In the genomic region with DNA sequence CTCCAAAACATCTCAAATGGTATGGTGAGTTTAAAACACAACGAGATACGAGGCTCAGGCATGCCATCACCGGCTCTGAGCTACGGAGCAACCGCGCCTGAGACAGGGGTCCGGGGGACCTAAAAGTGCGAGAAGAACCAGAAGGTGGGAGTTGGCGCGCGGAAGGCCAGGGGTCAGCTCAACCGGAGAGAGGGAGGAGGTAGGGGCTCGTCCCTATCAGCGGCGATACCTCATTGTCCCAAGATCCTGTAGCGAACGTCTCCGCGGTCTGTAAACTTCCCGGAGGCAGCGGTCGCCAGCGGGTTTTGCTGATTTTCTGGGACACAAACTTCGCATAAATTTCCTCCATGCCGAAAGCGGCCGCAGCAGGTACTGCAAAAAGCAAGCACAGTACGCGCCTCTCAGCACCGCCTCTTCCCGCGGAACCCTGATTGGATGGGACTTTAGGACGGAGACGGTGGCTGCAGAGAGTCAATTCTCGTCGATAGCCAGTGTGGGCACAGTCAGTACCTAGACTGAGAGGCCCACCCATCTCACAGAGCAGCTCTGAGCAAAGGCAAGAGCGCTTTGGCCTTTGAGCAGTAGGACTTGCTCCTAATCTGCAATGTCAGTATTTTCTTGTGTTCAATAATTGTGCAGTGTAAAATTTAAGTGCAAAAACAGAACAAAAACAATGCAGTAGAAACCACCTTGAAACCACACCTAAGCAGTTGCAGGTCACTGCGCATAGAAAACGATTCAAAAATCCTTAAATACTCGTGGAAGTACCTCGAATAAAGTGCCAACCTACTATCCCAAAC, we compare ENCODE assay signal across 8 cellular contexts. TPM values are rescaled to one million over a fixed set of nuclear protein-coding genes. Genes with fewer than 3 reads are reported as not detected.
A peak's percentile ranks its signal among the peaks of the same experiment; 100 is the strongest.
DNase-seq lines count a peak whose midpoint lies in the region; ATAC-seq and TF ChIP-seq lines count a peak whose summit lies in the region.

A gene with protein sequence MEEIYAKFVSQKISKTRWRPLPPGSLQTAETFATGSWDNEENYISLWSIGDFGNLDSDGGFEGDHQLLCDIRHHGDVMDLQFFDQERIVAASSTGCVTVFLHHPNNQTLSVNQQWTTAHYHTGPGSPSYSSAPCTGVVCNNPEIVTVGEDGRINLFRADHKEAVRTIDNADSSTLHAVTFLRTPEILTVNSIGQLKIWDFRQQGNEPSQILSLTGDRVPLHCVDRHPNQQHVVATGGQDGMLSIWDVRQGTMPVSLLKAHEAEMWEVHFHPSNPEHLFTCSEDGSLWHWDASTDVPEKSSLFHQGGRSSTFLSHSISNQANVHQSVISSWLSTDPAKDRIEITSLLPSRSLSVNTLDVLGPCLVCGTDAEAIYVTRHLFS (minus strand): TSS at position 383 of the 800 bp plus-strand sequence. CDS start 34 bp downstream, at position 349.

- peak within 1 kb of the TSS; percentile 92 for H3K4me3 ChIP-seq in AG04450 (ENCODE audit: low read depth, low read length)

- CTCF ChIA-PET in AG04450 (lab: Charles Lee) = interaction anchor here (0.5 to 2.1 kb wide), 9 partner anchors 11 to 186 kb away, joined by 3 to 10 read pairs (median 3); a partner anchor contains a TSS
- CTCF ChIA-PET in WTC11 (lab: Charles Lee) = interaction anchor here (1.1 to 1.8 kb wide), 3 partner anchors 29 to 95 kb away, joined by 3 to 5 read pairs (median 4); a partner anchor contains a TSS

- H3K27ac ChIP-seq in AG04450 (ENCODE audit: low read depth, low read length) (no peak within 1 kb of the TSS), caudate nucleus (ENCODE audit: low read depth, low read length) (peak within 1 kb of the TSS; percentile 77)

- H3K36me3 Mint-ChIP-seq in WTC11 = peaks cover 23% of the 10 kb centered on the region

- H3K9me3 Mint-ChIP-seq in WTC11 = no peaks in the 10 kb centered on the region

- peaks cover 21% of the 10 kb centered on the region for H3K4me1 Mint-ChIP-seq in WTC11

- POLR2A ChIA-PET in AG04450 (lab: Yijun Ruan, JAX) = no interaction called here
- POLR2A ChIA-PET in WTC11 (lab: Charles Lee) = interaction anchor here (0.9 kb wide), 1 partner anchor 17 kb away, joined by 3 read pairs; no protein-coding TSS in a partner anchor

- H3K27me3 Mint-ChIP-seq in WTC11 (ENCODE audit: low read depth) = no peaks in the 10 kb centered on the region

- H3K4me3 Mint-ChIP-seq in WTC11 = peak within 1 kb of the TSS; percentile 99

- TF ChIP-seq CTCF in AG04450 (IDR thresholded peaks at IDR 0.05; ENCODE audit: low read depth, low read length) (peak; percentile 55), WTC11 (IDR thresholded peaks at IDR 0.05) (no peak)

- H3K27ac Mint-ChIP-seq in WTC11 = peak within 1 kb of the TSS; percentile 94

- H3K27me3 ChIP-seq in AG04450 (ENCODE audit: control insufficient read depth, insufficient read depth, low read length) = no peaks in the 10 kb centered on the region

- ATAC-seq in GM18868 (IDR thresholded peaks at IDR 0.05; ENCODE audit: unreplicated experiment) (peak; percentile 61), HG03135 (IDR thresholded peaks at IDR 0.05; ENCODE audit: unreplicated experiment) (peak; percentile 48), WTC11 (peak; percentile 76)

- H3K9me3 ChIP-seq in AG04450 (ENCODE audit: control insufficient read depth, insufficient read depth, low read length) = peaks cover 3% of the 10 kb centered on the region; the same call in 1 of the 2 replicates

- DNase-seq in AG04450 (ENCODE audit: low read depth, low spot score) (peak; percentile 84), NCI-H2196 treated with DMSO at 0.1 percent for 48 hours (lab: John Stamatoyannopoulos, UW; ENCODE audit: unreplicated experiment) (peak; percentile 80), WTC11 (ENCODE audit: low spot score) (peak; percentile 93), caudate nucleus (lab: John Stamatoyannopoulos, UW) (peak; percentile 30 to 93 (median 83)), islet precursor cell (peak; percentile 97)
- DNase-seq in stimulated activated CD4-positive, alpha-beta T cell treated with anti-CD3 and anti-CD28 coated beads, Interleukin-12 subunit alpha, Interleukin-12 subunit beta, amount 100 ng/mL, for 48 hours (ENCODE audit: low read depth in 2 of 3, low spot score in 1 of 3) = peak; percentile 88 to 93 (median 91)

TF ChIP-seq in WTC11, 78 proteins besides CTCF, POLR2A, EP300 and RAD21 (continues in another document):
- peak; percentile 64; the same call in 1 of the 2 replicates for TF ChIP-seq FOXP1 (CRISPR knock-in tag; IDR thresholded peaks at IDR 0.05; ENCODE audit: borderline replicate concordance)
- no peak for TF ChIP-seq NR1H2 (CRISPR knock-in tag; IDR thresholded peaks at IDR 0.05)
- peak; percentile 77 for TF ChIP-seq SP1 (CRISPR knock-in tag; conservative IDR thresholded peaks at IDR 0.05)
- TF ChIP-seq ATF1 (CRISPR knock-in tag; IDR thresholded peaks at IDR 0.05) = no peak
- peak; percentile 31; the same call in 1 of the 2 replicates for TF ChIP-seq SMAD3 (CRISPR knock-in tag; IDR thresholded peaks at IDR 0.05; ENCODE audit: borderline replicate concordance)
- TF ChIP-seq, protein P1, sequence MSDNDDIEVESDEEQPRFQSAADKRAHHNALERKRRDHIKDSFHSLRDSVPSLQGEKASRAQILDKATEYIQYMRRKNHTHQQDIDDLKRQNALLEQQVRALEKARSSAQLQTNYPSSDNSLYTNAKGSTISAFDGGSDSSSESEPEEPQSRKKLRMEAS (CRISPR knock-in tag; IDR thresholded peaks at IDR 0.05) = peak; percentile 54; the same call in 1 of the 2 replicates
- peak; percentile 81 for TF ChIP-seq FOXK1 (CRISPR knock-in tag; IDR thresholded peaks at IDR 0.05)
- TF ChIP-seq NFE2L1 (CRISPR knock-in tag; IDR thresholded peaks at IDR 0.05) = 0 out of 2 replicates have a peak, but pooled peaks have one; percentile 53
- TF ChIP-seq NFATC4 (CRISPR knock-in tag; IDR thresholded peaks at IDR 0.05) = no peak
- TF ChIP-seq, protein P2, sequence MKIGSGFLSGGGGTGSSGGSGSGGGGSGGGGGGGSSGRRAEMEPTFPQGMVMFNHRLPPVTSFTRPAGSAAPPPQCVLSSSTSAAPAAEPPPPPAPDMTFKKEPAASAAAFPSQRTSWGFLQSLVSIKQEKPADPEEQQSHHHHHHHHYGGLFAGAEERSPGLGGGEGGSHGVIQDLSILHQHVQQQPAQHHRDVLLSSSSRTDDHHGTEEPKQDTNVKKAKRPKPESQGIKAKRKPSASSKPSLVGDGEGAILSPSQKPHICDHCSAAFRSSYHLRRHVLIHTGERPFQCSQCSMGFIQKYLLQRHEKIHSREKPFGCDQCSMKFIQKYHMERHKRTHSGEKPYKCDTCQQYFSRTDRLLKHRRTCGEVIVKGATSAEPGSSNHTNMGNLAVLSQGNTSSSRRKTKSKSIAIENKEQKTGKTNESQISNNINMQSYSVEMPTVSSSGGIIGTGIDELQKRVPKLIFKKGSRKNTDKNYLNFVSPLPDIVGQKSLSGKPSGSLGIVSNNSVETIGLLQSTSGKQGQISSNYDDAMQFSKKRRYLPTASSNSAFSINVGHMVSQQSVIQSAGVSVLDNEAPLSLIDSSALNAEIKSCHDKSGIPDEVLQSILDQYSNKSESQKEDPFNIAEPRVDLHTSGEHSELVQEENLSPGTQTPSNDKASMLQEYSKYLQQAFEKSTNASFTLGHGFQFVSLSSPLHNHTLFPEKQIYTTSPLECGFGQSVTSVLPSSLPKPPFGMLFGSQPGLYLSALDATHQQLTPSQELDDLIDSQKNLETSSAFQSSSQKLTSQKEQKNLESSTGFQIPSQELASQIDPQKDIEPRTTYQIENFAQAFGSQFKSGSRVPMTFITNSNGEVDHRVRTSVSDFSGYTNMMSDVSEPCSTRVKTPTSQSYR (CRISPR knock-in tag; IDR thresholded peaks at IDR 0.05) = 0 out of 2 replicates have a peak, but pooled peaks have one; percentile 18
- peak; percentile 90 for TF ChIP-seq NFYB (CRISPR knock-in tag; conservative IDR thresholded peaks at IDR 0.05; ENCODE audit: low read depth)
- TF ChIP-seq ETV6 (CRISPR knock-in tag; IDR thresholded peaks at IDR 0.05) = peak; percentile 49; the same call in 1 of the 2 replicates
- TF ChIP-seq NR2C2 (CRISPR knock-in tag; IDR thresholded peaks at IDR 0.05) = 0 out of 2 replicates have a peak, but pooled peaks have one; percentile 23
- TF ChIP-seq GABPB1 (CRISPR knock-in tag; IDR thresholded peaks at IDR 0.05) = peak; percentile 84
- TF ChIP-seq, protein P3, sequence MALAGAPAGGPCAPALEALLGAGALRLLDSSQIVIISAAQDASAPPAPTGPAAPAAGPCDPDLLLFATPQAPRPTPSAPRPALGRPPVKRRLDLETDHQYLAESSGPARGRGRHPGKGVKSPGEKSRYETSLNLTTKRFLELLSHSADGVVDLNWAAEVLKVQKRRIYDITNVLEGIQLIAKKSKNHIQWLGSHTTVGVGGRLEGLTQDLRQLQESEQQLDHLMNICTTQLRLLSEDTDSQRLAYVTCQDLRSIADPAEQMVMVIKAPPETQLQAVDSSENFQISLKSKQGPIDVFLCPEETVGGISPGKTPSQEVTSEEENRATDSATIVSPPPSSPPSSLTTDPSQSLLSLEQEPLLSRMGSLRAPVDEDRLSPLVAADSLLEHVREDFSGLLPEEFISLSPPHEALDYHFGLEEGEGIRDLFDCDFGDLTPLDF (CRISPR knock-in tag; IDR thresholded peaks at IDR 0.05) = 0 out of 2 replicates have a peak, but pooled peaks have one; percentile 36
- TF ChIP-seq, protein P4, sequence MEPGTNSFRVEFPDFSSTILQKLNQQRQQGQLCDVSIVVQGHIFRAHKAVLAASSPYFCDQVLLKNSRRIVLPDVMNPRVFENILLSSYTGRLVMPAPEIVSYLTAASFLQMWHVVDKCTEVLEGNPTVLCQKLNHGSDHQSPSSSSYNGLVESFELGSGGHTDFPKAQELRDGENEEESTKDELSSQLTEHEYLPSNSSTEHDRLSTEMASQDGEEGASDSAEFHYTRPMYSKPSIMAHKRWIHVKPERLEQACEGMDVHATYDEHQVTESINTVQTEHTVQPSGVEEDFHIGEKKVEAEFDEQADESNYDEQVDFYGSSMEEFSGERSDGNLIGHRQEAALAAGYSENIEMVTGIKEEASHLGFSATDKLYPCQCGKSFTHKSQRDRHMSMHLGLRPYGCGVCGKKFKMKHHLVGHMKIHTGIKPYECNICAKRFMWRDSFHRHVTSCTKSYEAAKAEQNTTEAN (CRISPR knock-in tag; IDR thresholded peaks at IDR 0.05) = 0 out of 2 replicates have a peak, but pooled peaks have one; percentile 28
- TF ChIP-seq, protein P5, sequence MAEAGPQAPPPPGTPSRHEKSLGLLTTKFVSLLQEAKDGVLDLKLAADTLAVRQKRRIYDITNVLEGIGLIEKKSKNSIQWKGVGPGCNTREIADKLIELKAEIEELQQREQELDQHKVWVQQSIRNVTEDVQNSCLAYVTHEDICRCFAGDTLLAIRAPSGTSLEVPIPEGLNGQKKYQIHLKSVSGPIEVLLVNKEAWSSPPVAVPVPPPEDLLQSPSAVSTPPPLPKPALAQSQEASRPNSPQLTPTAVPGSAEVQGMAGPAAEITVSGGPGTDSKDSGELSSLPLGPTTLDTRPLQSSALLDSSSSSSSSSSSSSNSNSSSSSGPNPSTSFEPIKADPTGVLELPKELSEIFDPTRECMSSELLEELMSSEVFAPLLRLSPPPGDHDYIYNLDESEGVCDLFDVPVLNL (CRISPR knock-in tag; IDR thresholded peaks at IDR 0.05; ENCODE audit: borderline replicate concordance, low read depth) = no peak

RNA-seq across cellular contexts. Expression of the gene that starts here (rescaled TPM):
- 25.6 and 27.9 TPM in 2 replicates for polyA plus RNA-seq in AG04450 (2011; rRNA removed)
- polyA minus RNA-seq in AG04450 (2011; rRNA and poly(A)+ RNA removed) = 43.2 and 61.6 TPM in 2 replicates
- total RNA-seq in WTC11 (2021) = 79.1 to 84.5 TPM (median 83.5 TPM) in 3 replicates
